Comparison of ENCODE assay signal across 28 cellular contexts in the genomic region with DNA sequence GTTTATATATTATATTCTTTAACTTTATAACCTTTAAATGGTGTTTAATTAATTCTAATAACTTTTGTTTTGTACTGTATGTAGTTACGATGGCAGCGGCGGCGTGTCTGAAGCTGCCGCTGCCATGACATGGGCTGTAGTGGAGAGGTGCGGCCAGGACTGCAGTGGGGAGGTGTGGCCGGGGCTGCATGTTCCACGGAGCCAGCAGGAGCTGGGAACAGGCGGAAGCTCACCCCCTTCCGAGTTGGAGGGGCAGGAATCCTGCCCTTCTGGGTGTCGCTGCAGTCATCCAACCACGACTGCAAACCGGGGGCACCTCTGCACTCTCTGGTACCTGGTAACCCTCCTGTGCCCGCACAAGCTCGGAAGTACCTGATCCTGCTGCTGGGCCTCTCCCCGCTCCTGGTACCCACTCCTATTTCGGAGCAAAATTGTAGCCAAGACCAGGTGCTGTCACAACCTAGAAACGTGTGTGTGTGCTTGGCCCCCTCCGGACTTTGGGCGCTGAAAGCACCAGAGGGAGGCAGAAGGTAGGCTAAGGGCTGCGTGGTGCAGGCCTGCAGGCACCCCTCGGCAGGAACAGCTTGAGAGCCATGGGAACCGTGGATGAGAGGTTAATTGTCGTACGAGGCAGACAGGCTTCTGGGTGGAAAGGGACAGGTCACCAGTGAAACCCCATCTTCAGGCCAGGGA.
"Had no signal": no experiment of that assay in that cellular context is flagged by ENCODE, and none has a peak within 500 bp of the region (broad histone marks: within the 10 kb centered on the region; RNA-seq: fewer than 3 reads in every experiment).

No MANE protein-coding gene starts in this region.

- H3K9me3 ChIP-seq: breast epithelium, gastrocnemius medialis, pancreas, prostate gland, thoracic aorta, vagina had no signal

- H3K27me3 Mint-ChIP-seq: activated CD4-positive, alpha-beta T cell treated with anti-CD3 and anti-CD28 coated beads for 36 hours; activated CD8-positive, alpha-beta memory T cell treated with anti-CD3 and anti-CD28 coated beads, Interleukin-2, amount 10 ng/mL, durations not matched to agents 7 days and 5 days; activated naive CD4-positive, alpha-beta T cell treated with anti-CD3 and anti-CD28 coated beads, Interleukin-2, amount 50 U/mL, for 24 hours; central memory CD8-positive, alpha-beta T cell; naive B cell; T-helper 17 cell; type B pancreatic cell had no signal

- DNase-seq: activated CD4-positive, alpha-beta T cell treated with anti-CD3 and anti-CD28 coated beads for 36 hours; activated CD4-positive, CD25-positive, alpha-beta regulatory T cell; activated CD8-positive, alpha-beta memory T cell treated with anti-CD3 and anti-CD28 coated beads, Interleukin-2, amount 10 ng/mL, durations not matched to agents 7 days and 5 days; activated CD8-positive, alpha-beta T cell treated with anti-CD3 and anti-CD28 coated beads, Interleukin-2, amount 10 ng/mL, durations not matched to agents 7 days and 5 days; activated T-cell treated with anti-CD3 and anti-CD28 coated beads, Interleukin-2, amount 50 U/mL, for 48 hours; effector memory CD4-positive, alpha-beta T cell; erythroblast; gastrocnemius medialis; glutamatergic neuron; left ventricle myocardium inferior; naive B cell; nephron progenitor cell; nucleus accumbens; retina; stimulated activated CD4-positive, alpha-beta T cell treated with anti-CD3 and anti-CD28 coated beads, Interleukin-15, amount 100 ng/mL, for 24 hours; stimulated activated CD4-positive, alpha-beta T cell treated with anti-CD3 and anti-CD28 coated beads, Interleukin-2, amount 100 ng/mL, for 24 hours; stimulated activated naive CD4-positive, alpha-beta T cell treated with Interleukin-2 at 50 U/mL for 16 hours; T-helper 17 cell had no signal

- H3K36me3 ChIP-seq: breast epithelium, gastrocnemius medialis, left ventricle myocardium inferior, pancreas, prostate gland, thoracic aorta, vagina had no signal

- H3K27me3 ChIP-seq: breast epithelium, gastrocnemius medialis, pancreas, vagina had no signal

- H3K4me1 ChIP-seq: breast epithelium, gastrocnemius medialis, left ventricle myocardium inferior, pancreas, prostate gland, vagina had no signal

- ATAC-seq: activated CD4-positive, alpha-beta T cell treated with anti-CD3 and anti-CD28 coated beads for 36 hours; activated CD8-positive, alpha-beta memory T cell treated with anti-CD3 and anti-CD28 coated beads, Interleukin-2, amount 10 ng/mL, durations not matched to agents 7 days and 5 days; activated CD8-positive, alpha-beta T cell treated with anti-CD3 and anti-CD28 coated beads, Interleukin-2, amount 10 ng/mL, durations not matched to agents 7 days and 5 days; gastrocnemius medialis; pancreas; T-helper 17 cell had no signal

- H3K9me3 Mint-ChIP-seq: activated naive CD4-positive, alpha-beta T cell treated with anti-CD3 and anti-CD28 coated beads, Interleukin-2, amount 50 U/mL, for 24 hours; activated T-helper 2 cell treated with anti-CD3 and anti-CD28 coated beads, Interferon-gamma antibody, Interleukin-2, Interleukin-4, amounts not matched to agents 10 μg/mL and 5 μg/mL and 100 μg/mL, durations not matched to agents 14 hours and 24 hours and 36 hours; central memory CD8-positive, alpha-beta T cell; mesothelial cell of epicardium; nephron progenitor cell; type B pancreatic cell had no signal

- H3K4me1 Mint-ChIP-seq: activated CD4-positive, alpha-beta T cell treated with anti-CD3 and anti-CD28 coated beads for 36 hours; activated CD8-positive, alpha-beta memory T cell treated with anti-CD3 and anti-CD28 coated beads, Interleukin-2, amount 10 ng/mL, durations not matched to agents 7 days and 5 days; activated naive CD4-positive, alpha-beta T cell treated with anti-CD3 and anti-CD28 coated beads, Interleukin-2, amount 50 U/mL, for 24 hours; central memory CD8-positive, alpha-beta T cell; naive B cell; nephron progenitor cell; T-helper 17 cell had no signal

- H3K27ac Mint-ChIP-seq: activated CD4-positive, alpha-beta T cell treated with anti-CD3 and anti-CD28 coated beads for 36 hours; activated CD8-positive, alpha-beta memory T cell treated with anti-CD3 and anti-CD28 coated beads, Interleukin-2, amount 10 ng/mL, durations not matched to agents 7 days and 5 days; activated CD8-positive, alpha-beta T cell treated with anti-CD3 and anti-CD28 coated beads, Interleukin-2, amount 10 ng/mL, durations not matched to agents 7 days and 5 days; activated naive CD4-positive, alpha-beta T cell treated with anti-CD3 and anti-CD28 coated beads, Interleukin-2, amount 50 U/mL, for 24 hours; activated T-helper 2 cell treated with anti-CD3 and anti-CD28 coated beads, Interferon-gamma antibody, Interleukin-2, Interleukin-4, amounts not matched to agents 10 μg/mL and 5 μg/mL and 100 μg/mL, durations not matched to agents 14 hours and 24 hours and 36 hours; mesothelial cell of epicardium; nephron progenitor cell; T-helper 17 cell; type B pancreatic cell had no signal

- H3K4me3 Mint-ChIP-seq: activated CD4-positive, alpha-beta T cell treated with anti-CD3 and anti-CD28 coated beads for 36 hours; activated CD8-positive, alpha-beta memory T cell treated with anti-CD3 and anti-CD28 coated beads, Interleukin-2, amount 10 ng/mL, durations not matched to agents 7 days and 5 days; activated CD8-positive, alpha-beta T cell treated with anti-CD3 and anti-CD28 coated beads, Interleukin-2, amount 10 ng/mL, durations not matched to agents 7 days and 5 days; activated naive CD4-positive, alpha-beta T cell treated with anti-CD3 and anti-CD28 coated beads, Interleukin-2, amount 50 U/mL, for 24 hours; central memory CD8-positive, alpha-beta T cell; mesothelial cell of epicardium; naive B cell; nephron progenitor cell; T-helper 17 cell; type B pancreatic cell had no signal

- H3K27ac ChIP-seq: breast epithelium, gastrocnemius medialis, left ventricle myocardium inferior, pancreas, prostate gland, thoracic aorta, vagina had no signal

- H3K36me3 Mint-ChIP-seq: activated CD8-positive, alpha-beta memory T cell treated with anti-CD3 and anti-CD28 coated beads, Interleukin-2, amount 10 ng/mL, durations not matched to agents 7 days and 5 days; activated naive CD4-positive, alpha-beta T cell treated with anti-CD3 and anti-CD28 coated beads, Interleukin-2, amount 50 U/mL, for 24 hours; mesothelial cell of epicardium; naive B cell; type B pancreatic cell had no signal

- H3K4me3 ChIP-seq: breast epithelium, gastrocnemius medialis, left ventricle myocardium inferior, pancreas, prostate gland, thoracic aorta, vagina had no signal
